In the genomic region with DNA sequence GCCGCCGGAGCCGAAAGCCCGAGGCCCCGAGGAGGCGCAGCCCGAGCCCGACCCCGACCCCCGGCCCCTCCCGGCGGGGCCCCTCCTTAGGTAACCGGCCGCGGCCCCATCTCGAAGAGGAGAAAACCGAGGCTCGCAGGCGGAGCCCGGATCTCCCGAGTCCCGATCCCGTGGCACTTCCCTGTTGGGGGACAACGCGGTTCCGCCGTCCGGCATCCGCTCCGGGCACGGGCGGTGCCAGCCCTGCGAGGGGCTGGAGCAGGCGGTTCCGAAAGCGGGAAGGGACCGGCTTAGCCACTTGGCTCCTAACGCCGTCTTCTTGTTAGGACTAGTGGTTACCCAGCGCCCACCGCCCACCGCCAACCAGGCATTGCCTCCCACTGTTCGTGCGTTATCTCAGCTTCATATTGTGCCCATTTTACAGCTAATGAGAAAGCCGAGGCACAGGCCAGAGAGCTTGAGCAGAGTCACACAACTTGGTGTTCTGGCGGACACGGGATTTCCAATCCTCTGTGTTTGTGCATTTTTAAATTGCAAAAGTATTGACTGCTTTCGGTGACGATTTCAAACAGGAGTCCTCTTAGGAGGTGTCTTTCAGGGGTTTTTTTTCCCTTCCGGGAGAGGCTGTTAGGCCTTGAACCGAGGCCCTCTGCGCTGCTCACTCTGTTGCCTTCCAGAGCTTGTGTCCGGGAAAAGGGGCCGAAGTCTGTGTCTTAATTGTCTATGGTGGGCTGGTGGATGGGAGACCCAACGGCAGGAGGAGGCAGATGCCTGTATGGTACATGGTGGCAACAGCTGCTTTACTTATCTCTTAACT, we compare ENCODE assay signal across 8 cellular contexts. TPM values are rescaled to one million over a fixed set of nuclear protein-coding genes. Genes with fewer than 3 reads are reported as not detected.
A peak's percentile ranks its signal among the peaks of the same experiment; 100 is the strongest.
DNase-seq lines count a peak whose midpoint lies in the region; ATAC-seq, FAIRE-seq and TF ChIP-seq lines count a peak whose summit lies in the region.

No MANE protein-coding gene starts in this region.

- CTCF ChIA-PET in CD8-positive, alpha-beta T cell (lab: Charles Lee): interaction anchor here (0.8 kb wide), 2 partner anchors 11 to 137 kb away, joined by 3 read pairs; no protein-coding TSS in a partner anchor

- H3K27me3 Mint-ChIP-seq in CD8-positive, alpha-beta T cell (ENCODE audit: low read depth): peaks cover 11% of the 10 kb centered on the region

- peak overlapping the region; percentile 73 for H3K4me3 Mint-ChIP-seq in CD8-positive, alpha-beta T cell

- peaks cover 12% of the 10 kb centered on the region for H3K4me1 Mint-ChIP-seq in CD8-positive, alpha-beta T cell (ENCODE audit: low read depth)

- H3K27ac ChIP-seq in CD8-positive, alpha-beta T cell (ENCODE audit: low read depth, low read length): no peak overlapping the region
- H3K27ac ChIP-seq in VCaP (peak overlapping the region; percentile 68), foreskin keratinocyte (peak overlapping the region; percentile 58)

- peak; percentile 56 for FAIRE-seq in GM19239 (lab: Jason Lieb, UNC)

- ATAC-seq in CD8-positive, alpha-beta T cell: no peak
- ATAC-seq in HG03342 (IDR thresholded peaks at IDR 0.05; ENCODE audit: unreplicated experiment) (peak; percentile 14), foreskin keratinocyte (peak; percentile 6)

- H3K9me3 ChIP-seq in CD8-positive, alpha-beta T cell (ENCODE audit: low read length): no peaks in the 10 kb centered on the region

- H3K9me3 Mint-ChIP-seq in CD8-positive, alpha-beta T cell: no peaks in the 10 kb centered on the region

- H3K4me1 ChIP-seq in CD8-positive, alpha-beta T cell (ENCODE audit: insufficient read depth, low read length): peaks cover 16% of the 10 kb centered on the region
- peaks cover 7% of the 10 kb centered on the region for H3K4me1 ChIP-seq in foreskin keratinocyte

- POLR2A ChIA-PET in CD8-positive, alpha-beta T cell (lab: Charles Lee): interaction anchor here (0.7 to 1.0 kb wide), 2 partner anchors 14 kb away, joined by 3 to 4 read pairs; no protein-coding TSS in a partner anchor

- peak overlapping the region; percentile 47 for H3K4me3 ChIP-seq in CD8-positive, alpha-beta T cell (ENCODE audit: low read depth, low read length)

- no peak for DNase-seq in CD8-positive, alpha-beta T cell
- DNase-seq in GM19239 (ENCODE audit: insufficient read length, low spot score) (no peak), foreskin keratinocyte (peak in 1 of 2 donors; percentile 8), posterior vena cava (ENCODE audit: low spot score) (peak; percentile 84), SKM-1 treated with dmso at 0.1 percent for 144 hours (lab: John Stamatoyannopoulos, UW; ENCODE audit: unreplicated experiment) (no peak), medulla oblongata (ENCODE audit: extremely low spot score) (no peak)

- peaks cover 2% of the 10 kb centered on the region for H3K36me3 Mint-ChIP-seq in CD8-positive, alpha-beta T cell

- no peaks in the 10 kb centered on the region for H3K27me3 ChIP-seq in CD8-positive, alpha-beta T cell (ENCODE audit: insufficient read depth, low read length)
- no peaks in the 10 kb centered on the region for H3K27me3 ChIP-seq in foreskin keratinocyte

- no peak overlapping the region for H3K27ac Mint-ChIP-seq in CD8-positive, alpha-beta T cell

- no peaks in the 10 kb centered on the region for H3K36me3 ChIP-seq in CD8-positive, alpha-beta T cell (ENCODE audit: insufficient read depth, low read length)

- intact Hi-C loops in CD8-positive, alpha-beta T cell (cut with DNase I, micrococcal nuclease): loop anchor here (10.0 kb wide), 5 partner anchors 248 to 442 kb away; a partner anchor contains a TSS
- intact Hi-C loops in posterior vena cava (cut with DNase I): no loop called here

- TF ChIP-seq CTCF in CD8-positive, alpha-beta T cell (IDR thresholded peaks at IDR 0.05): no peak
- TF ChIP-seq CTCF in VCaP (conservative IDR thresholded peaks at IDR 0.05): no peak
- TF ChIP-seq CTCF in foreskin keratinocyte (conservative IDR thresholded peaks at IDR 0.05): no peak

RNA-seq across cellular contexts. Expression of a gene that starts 0.6 kb away (rescaled TPM):
- under 1 TPM; 0.39 to 0.62 TPM for total RNA-seq in CD8-positive, alpha-beta T cell
- total RNA-seq in foreskin keratinocyte (30.8 and 39.0 TPM in 2 replicates), posterior vena cava (1 to 10 TPM in 1 of 2 donors, not detected in 1; 1.2 TPM)
- 28.2 and 37.2 TPM in 2 replicates for polyA plus RNA-seq in foreskin keratinocyte

RNA-seq across cellular contexts. Expression of a gene that starts 22.3 kb away (rescaled TPM):
- 10 to 100 TPM; 30.4 to 30.7 TPM for total RNA-seq in CD8-positive, alpha-beta T cell
- total RNA-seq in foreskin keratinocyte (47.3 and 53.8 TPM in 2 replicates), posterior vena cava (10 to 100 TPM; 38.8 to 39.4 TPM)
- 26.7 and 28.5 TPM in 2 replicates for polyA plus RNA-seq in foreskin keratinocyte

Comparison
In these comparisons a context has a peak if more than half of its experiments do, and no peak if none do; other contexts are left out.
1. RNA of a gene that starts 0.6 kb away (total RNA-seq): 30.8 to 39.0 TPM in foreskin keratinocyte; 1.2 TPM in posterior vena cava and 0.39 to 0.62 TPM in CD8-positive, alpha-beta T cell; every median in the first group is over 10 times any median in the second.
2. intact Hi-C loops: an anchor here in CD8-positive, alpha-beta T cell (10.0 kb wide); none called in posterior vena cava.